In genomic region chrX:122220644-122221373, GRCh38 we compare ENCODE assay signal across 1 cellular context.
TF ChIP-seq lines count a peak whose summit lies in the region.

No MANE protein-coding gene starts in this region.

TF ChIP-seq in H1, 55 proteins besides CTCF, POLR2A, EP300 and RAD21 (continued from another document):
- TF ChIP-seq ATF3 (IDR thresholded peaks at IDR 0.05; ENCODE audit: insufficient read depth, low read depth, low read length) (no peak), SRF (IDR thresholded peaks at IDR 0.05; ENCODE audit: low read depth, low read length) (no peak), E2F6 (IDR thresholded peaks at IDR 0.05) (no peak), FOSL1 (IDR thresholded peaks at IDR 0.05; ENCODE audit: insufficient read depth, low read depth, low read length) (no peak), EGR1 (IDR thresholded peaks at IDR 0.05; ENCODE audit: borderline replicate concordance, low read depth, low read length) (no peak), KDM5A (IDR thresholded peaks at IDR 0.05; ENCODE audit: low read length) (no peak), SIX5 (IDR thresholded peaks at IDR 0.05; ENCODE audit: low read depth, low read length) (no peak), CHD1 (IDR thresholded peaks at IDR 0.05; ENCODE audit: low read depth, low read length) (no peak), HDAC2 (IDR thresholded peaks at IDR 0.05; ENCODE audit: borderline replicate concordance in 1 of 2, low read depth in 2 of 2, low read length in 2 of 2) (0 out of 4 replicates have a peak, but pooled peaks of 1 of the 2 experiments have one; percentile 29), TEAD4 (IDR thresholded peaks at IDR 0.05; ENCODE audit: low read depth, low read length) (no peak), BCL11A (IDR thresholded peaks at IDR 0.05; ENCODE audit: low read depth in 2 of 2, low read length in 2 of 2) (no peak), POLR2AphosphoS5 (IDR thresholded peaks at IDR 0.05; ENCODE audit: low read depth, low read length) (no peak), CBX5 (IDR thresholded peaks at IDR 0.05; ENCODE audit: low read depth, low read length) (no peak), POU5F1 (IDR thresholded peaks at IDR 0.05; ENCODE audit: low read depth, low read length) (0 out of 2 replicates have a peak, but pooled peaks have one; percentile 25), YY1 (IDR thresholded peaks at IDR 0.05; ENCODE audit: low read depth, low read length) (peak; percentile 26; the same call in 1 of the 2 replicates), JUND (IDR thresholded peaks at IDR 0.05; ENCODE audit: low read length) (no peak), CHD2 (IDR thresholded peaks at IDR 0.05; ENCODE audit: low read length) (0 out of 2 replicates have a peak, but pooled peaks have one; percentile 5), KDM4A (IDR thresholded peaks at IDR 0.05; ENCODE audit: low read depth, low read length, severe bottlenecking) (no peak), SUZ12 (IDR thresholded peaks at IDR 0.05; ENCODE audit: low read length) (no peak), NANOG (IDR thresholded peaks at IDR 0.05; ENCODE audit: insufficient read depth, low read depth, low read length, poor library complexity, severe bottlenecking) (peak; percentile 66), SP2 (IDR thresholded peaks at IDR 0.05; ENCODE audit: low read length) (no peak)
